ENCODE assay signal across 2 cellular contexts in genomic region chr10:3848005-3848767, GRCh38.
TF ChIP-seq lines count a peak whose summit lies in the region.

No MANE protein-coding gene starts in this region.

TF ChIP-seq in SK-N-SH, 30 proteins besides CTCF, POLR2A, EP300 and RAD21 (continued from another document):
- no peak for TF ChIP-seq NFIC (IDR thresholded peaks at IDR 0.05; ENCODE audit: borderline replicate concordance)
- no peak for TF ChIP-seq EZH2phosphoT487 (IDR thresholded peaks at IDR 0.05; ENCODE audit: borderline replicate concordance, low read depth)
- no peak for TF ChIP-seq RFX5 (IDR thresholded peaks at IDR 0.05; ENCODE audit: low read length)
- TF ChIP-seq TCF12 (IDR thresholded peaks at IDR 0.05): no peak
- TF ChIP-seq RCOR1 (IDR thresholded peaks at IDR 0.05; ENCODE audit: low read length): no peak
- TF ChIP-seq CHD2 (IDR thresholded peaks at IDR 0.05; ENCODE audit: low read length, partially characterized antibody): no peak
- no peak for TF ChIP-seq IRF3 (IDR thresholded peaks at IDR 0.05; ENCODE audit: low read depth, low read length)
- TF ChIP-seq USF1 (IDR thresholded peaks at IDR 0.05; ENCODE audit: borderline replicate concordance, low read depth): no peak
- no peak for TF ChIP-seq SIN3A (IDR thresholded peaks at IDR 0.05; ENCODE audit: borderline replicate concordance, low read depth, low read length)
- no peak for TF ChIP-seq MXI1 (IDR thresholded peaks at IDR 0.05; ENCODE audit: low read depth, low read length)

TF ChIP-seq in SK-N-SH treated with all-trans-retinoic acid at 6 μM for 48 hours, 23 proteins besides CTCF, POLR2A, EP300 and RAD21 (continued from another document):
- TF ChIP-seq, protein P1, sequence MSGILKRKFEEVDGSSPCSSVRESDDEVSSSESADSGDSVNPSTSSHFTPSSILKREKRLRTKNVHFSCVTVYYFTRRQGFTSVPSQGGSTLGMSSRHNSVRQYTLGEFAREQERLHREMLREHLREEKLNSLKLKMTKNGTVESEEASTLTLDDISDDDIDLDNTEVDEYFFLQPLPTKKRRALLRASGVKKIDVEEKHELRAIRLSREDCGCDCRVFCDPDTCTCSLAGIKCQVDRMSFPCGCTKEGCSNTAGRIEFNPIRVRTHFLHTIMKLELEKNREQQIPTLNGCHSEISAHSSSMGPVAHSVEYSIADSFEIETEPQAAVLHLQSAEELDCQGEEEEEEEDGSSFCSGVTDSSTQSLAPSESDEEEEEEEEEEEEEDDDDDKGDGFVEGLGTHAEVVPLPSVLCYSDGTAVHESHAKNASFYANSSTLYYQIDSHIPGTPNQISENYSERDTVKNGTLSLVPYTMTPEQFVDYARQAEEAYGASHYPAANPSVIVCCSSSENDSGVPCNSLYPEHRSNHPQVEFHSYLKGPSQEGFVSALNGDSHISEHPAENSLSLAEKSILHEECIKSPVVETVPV (CRISPR knock-in tag; IDR thresholded peaks at IDR 0.05): no peak
